8 cellular contexts compared by ENCODE assay signal in genomic region chr9:132268725-132269352, GRCh38.
DNase-seq lines count a peak whose midpoint lies in the region; ATAC-seq and TF ChIP-seq lines count a peak whose summit lies in the region.

No MANE protein-coding gene starts in this region.

- H3K36me3 ChIP-seq in Peyer's patch (peaks cover 0 to 91% (median 0%) of the 10 kb centered on the region in 3 donors), tibial artery (peaks cover 36 to 90% (median 84%) of the 10 kb centered on the region in 3 donors)

- ATAC-seq in omental fat pad (ENCODE audit: low FRiP score) (peak; percentile 46), GM19455 (IDR thresholded peaks at IDR 0.05; ENCODE audit: unreplicated experiment) (no peak)

- H3K27ac ChIP-seq in Peyer's patch (no peak overlapping the region), tibial artery (no peak overlapping the region)

- in situ Hi-C loops in KBM-7 (cut with MboI; ENCODE audit: low pct_unique_long_range_greater_than_20kb, low sequenced_read_pairs): no loop called here

- TF ChIP-seq CTCF in Peyer's patch (IDR thresholded peaks at IDR 0.05): peak; percentile 63 to 84 (median 68)
- TF ChIP-seq CTCF in fibroblast of mammary gland (conservative IDR thresholded peaks at IDR 0.05; ENCODE audit: control insufficient read depth, insufficient read depth, low read depth, low read length): peak; percentile 85
- TF ChIP-seq CTCF in omental fat pad (IDR thresholded peaks at IDR 0.05): peak in 1 of 3 donors; percentile 59
- TF ChIP-seq CTCF in tibial artery (IDR thresholded peaks at IDR 0.05): peak; percentile 70 to 82

- H3K4me1 ChIP-seq in Peyer's patch (no peaks in the 10 kb centered on the region), tibial artery (no peaks in the 10 kb centered on the region)

- intact Hi-C loops in tibial artery (cut with DNase I; ENCODE audit: low total_unique reads): no loop called here

- H3K27me3 ChIP-seq in Peyer's patch: no peaks in the 10 kb centered on the region
- no peaks in the 10 kb centered on the region for H3K27me3 ChIP-seq in tibial artery

- peak; percentile 10 for DNase-seq in COR-L47 (lab: John Stamatoyannopoulos, UW)
- peak; percentile 87 for DNase-seq in KBM-7
- DNase-seq in Peyer's patch: peak; percentile 61 to 83 (median 68)
- DNase-seq in activated T-helper 1 cell treated with Interleukin-2 at 50 U/mL for 16 hours (ENCODE audit: low read depth): peak; percentile 41
- DNase-seq in fibroblast of mammary gland (ENCODE audit: low read depth): peak; percentile 66
- DNase-seq in omental fat pad (ENCODE audit: low spot score): peak; percentile 46
- DNase-seq in tibial artery: peak in 1 of 2 donors; percentile 57

- H3K9me3 ChIP-seq in Peyer's patch (no peaks in the 10 kb centered on the region), tibial artery (no peaks in the 10 kb centered on the region)

- no peak for TF ChIP-seq POLR2A in Peyer's patch (IDR thresholded peaks at IDR 0.05)

- H3K4me3 ChIP-seq in Peyer's patch (no peak overlapping the region), fibroblast of mammary gland (ENCODE audit: control insufficient read depth, low read depth, low read length) (no peak overlapping the region), tibial artery (no peak overlapping the region)
